Comparison of ENCODE assay signal across 16 cellular contexts in the genomic region with DNA sequence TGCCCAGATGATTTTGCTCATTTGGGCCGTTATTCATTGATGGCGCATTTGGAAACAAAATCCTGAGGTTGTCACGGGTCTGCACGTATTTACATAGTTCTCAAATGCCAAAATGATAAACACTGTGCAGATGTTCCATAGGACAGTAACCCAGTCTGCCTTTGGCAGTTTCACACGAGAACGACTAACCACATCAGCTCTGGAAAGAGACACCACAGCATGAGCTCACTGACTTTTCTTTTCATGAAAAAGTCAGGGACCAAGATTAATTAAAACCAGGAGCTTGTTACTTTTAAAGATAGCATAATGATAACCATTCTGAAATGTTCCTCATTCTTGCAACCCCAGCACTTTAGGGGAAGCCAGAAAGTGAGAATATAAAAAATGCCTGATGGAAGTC.
DNase-seq lines count a peak whose midpoint lies in the region; ATAC-seq, FAIRE-seq and TF ChIP-seq lines count a peak whose summit lies in the region.
"Had no signal": no experiment of that assay in that cellular context is flagged by ENCODE, and none has a peak within 500 bp of the region (broad histone marks: within the 10 kb centered on the region; RNA-seq: fewer than 3 reads in every experiment).

No MANE protein-coding gene starts in this region.

- H3K4me1 Mint-ChIP-seq in activated CD8-positive, alpha-beta T cell treated with anti-CD3 and anti-CD28 coated beads, Interleukin-2, amount 10 ng/mL, durations not matched to agents 7 days and 5 days (ENCODE audit: low read depth) = no peaks in the 10 kb centered on the region
- H3K4me1 Mint-ChIP-seq: CD8-positive, alpha-beta memory T cell; natural killer cell; stimulated activated effector memory CD8-positive, alpha-beta T cell treated with anti-CD3 and anti-CD28 coated beads, Interleukin-12 subunit alpha, Interleukin-12 subunit beta, amount 100 ng/mL, for 72 hours had no signal

- H3K4me3 ChIP-seq in lower leg skin (ENCODE audit: low read depth, poor library complexity, severe bottlenecking) = no peak overlapping the region

- no peak overlapping the region for H3K27ac Mint-ChIP-seq in activated CD8-positive, alpha-beta T cell treated with anti-CD3 and anti-CD28 coated beads, Interleukin-2, amount 10 ng/mL, durations not matched to agents 7 days and 5 days
- H3K27ac Mint-ChIP-seq: effector memory CD8-positive, alpha-beta T cell; natural killer cell; stimulated activated effector memory CD8-positive, alpha-beta T cell treated with anti-CD3 and anti-CD28 coated beads, Interleukin-12 subunit alpha, Interleukin-12 subunit beta, amount 100 ng/mL, for 72 hours had no signal

- peak; percentile 4 for DNase-seq in Daoy (ENCODE audit: low read depth)
- peak; percentile 48 for DNase-seq in M059J (ENCODE audit: low read depth)
- DNase-seq in non-pigmented ciliary epithelial cell (ENCODE audit: low read depth) = peak; percentile 42
- DNase-seq in lower leg skin (ENCODE audit: low spot score in 2 of 2) = no peak
- no peak for DNase-seq in KG1 (lab: John Stamatoyannopoulos, UW)
- no peak for DNase-seq in activated CD8-positive, alpha-beta T cell treated with anti-CD3 and anti-CD28 coated beads, Interleukin-2, amount 10 ng/mL, durations not matched to agents 7 days and 5 days
- DNase-seq: activated CD8-positive, alpha-beta memory T cell treated with anti-CD3 and anti-CD28 coated beads for 24 hours; activated gamma-delta T cell; CD8-positive, alpha-beta memory T cell; effector memory CD8-positive, alpha-beta T cell; left cardiac atrium; natural killer cell; stimulated activated CD4-positive, alpha-beta T cell treated with anti-CD3 and anti-CD28 coated beads, Interleukin-4, amount 100 ng/mL, for 4 hours had no signal

- peaks cover 5% of the 10 kb centered on the region for H3K9me3 Mint-ChIP-seq in activated CD8-positive, alpha-beta T cell treated with anti-CD3 and anti-CD28 coated beads, Interleukin-2, amount 10 ng/mL, durations not matched to agents 7 days and 5 days (ENCODE audit: insufficient read depth)

- WGBS in lower leg skin, 2 donors = 41 to 46% methylated on average over 6 of the region's 6 CpGs

- FAIRE-seq in endometrium (lab: Jason Lieb, UNC) = peak; percentile 97

- ATAC-seq in GM21526 (IDR thresholded peaks at IDR 0.05; ENCODE audit: low FRiP score, unreplicated experiment) = no peak
- ATAC-seq in activated CD8-positive, alpha-beta T cell treated with anti-CD3 and anti-CD28 coated beads, Interleukin-2, amount 10 ng/mL, durations not matched to agents 7 days and 5 days = no peak
- ATAC-seq: effector memory CD8-positive, alpha-beta T cell; natural killer cell; stimulated activated effector memory CD8-positive, alpha-beta T cell treated with anti-CD3 and anti-CD28 coated beads, Interleukin-12 subunit alpha, Interleukin-12 subunit beta, amount 100 ng/mL, for 72 hours had no signal

- TF ChIP-seq POLR2A in lower leg skin (IDR thresholded peaks at IDR 0.05) = no peak

- TF ChIP-seq CTCF in lower leg skin (IDR thresholded peaks at IDR 0.05) = no peak

- H3K36me3 Mint-ChIP-seq in activated CD8-positive, alpha-beta T cell treated with anti-CD3 and anti-CD28 coated beads, Interleukin-2, amount 10 ng/mL, durations not matched to agents 7 days and 5 days (ENCODE audit: low read depth) = no peaks in the 10 kb centered on the region
- H3K36me3 Mint-ChIP-seq: CD8-positive, alpha-beta memory T cell; natural killer cell; stimulated activated effector memory CD8-positive, alpha-beta T cell treated with anti-CD3 and anti-CD28 coated beads, Interleukin-12 subunit alpha, Interleukin-12 subunit beta, amount 100 ng/mL, for 72 hours had no signal

- intact Hi-C loops in lower leg skin (cut with DNase I; ENCODE audit: low total_unique reads) = no loop called here

- POLR2A ChIA-PET in activated CD8-positive, alpha-beta T cell treated with anti-CD3 and anti-CD28 coated beads, Interleukin-2, amount 10 ng/mL, durations not matched to agents 7 days and 5 days (lab: Charles Lee) = no interaction called here

- peaks cover 7% of the 10 kb centered on the region for H3K27me3 Mint-ChIP-seq in activated CD8-positive, alpha-beta T cell treated with anti-CD3 and anti-CD28 coated beads, Interleukin-2, amount 10 ng/mL, durations not matched to agents 7 days and 5 days (ENCODE audit: low read depth)

- H3K4me3 Mint-ChIP-seq in activated CD8-positive, alpha-beta T cell treated with anti-CD3 and anti-CD28 coated beads, Interleukin-2, amount 10 ng/mL, durations not matched to agents 7 days and 5 days = no peak overlapping the region
- H3K4me3 Mint-ChIP-seq: CD8-positive, alpha-beta memory T cell; effector memory CD8-positive, alpha-beta T cell; natural killer cell; stimulated activated effector memory CD8-positive, alpha-beta T cell treated with anti-CD3 and anti-CD28 coated beads, Interleukin-12 subunit alpha, Interleukin-12 subunit beta, amount 100 ng/mL, for 72 hours had no signal

- CTCF ChIA-PET in activated CD8-positive, alpha-beta T cell treated with anti-CD3 and anti-CD28 coated beads, Interleukin-2, amount 10 ng/mL, durations not matched to agents 7 days and 5 days (lab: Charles Lee) = interaction anchor here (1.4 to 1.7 kb wide), 2 partner anchors 54 to 60 kb away, joined by 4 read pairs; no protein-coding TSS in a partner anchor

Comparison
In these comparisons a context has a peak if more than half of its experiments do, and no peak if none do; other contexts are left out.
1. DNase-seq: peak in Daoy (single experiment), M059J (single experiment) and non-pigmented ciliary epithelial cell (single experiment); none in lower leg skin (0 of 2), KG1 (single experiment) and activated CD8-positive, alpha-beta T cell treated with anti-CD3 and anti-CD28 coated beads, Interleukin-2, amount 10 ng/mL, durations not matched to agents 7 days and 5 days (single experiment).